12 cellular contexts compared by ENCODE assay signal in genomic region chr22:22608022-22608421, GRCh38. TPM values are rescaled to one million over a fixed set of nuclear protein-coding genes. Genes with fewer than 3 reads are reported as not detected.
"Had no signal": no experiment of that assay in that cellular context is flagged by ENCODE, and none has a peak within 500 bp of the region (broad histone marks: within the 10 kb centered on the region; RNA-seq: fewer than 3 reads in every experiment).

No MANE protein-coding gene starts in this region.

RNA-seq across cellular contexts. Expression of gene GGTLC2, which starts 36.4 kb away (rescaled TPM):
- total RNA-seq: stomach, subcutaneous adipose tissue, suprapubic skin, temporal lobe, thoracic aorta, tibial nerve, transverse colon, ureter, urinary bladder, uterus, vagina had no signal
- polyA plus RNA-seq: stomach, urinary bladder had no signal

RNA-seq across cellular contexts. Expression of gene PRAME, which starts 49.0 kb away (rescaled TPM):
- total RNA-seq: stomach, subcutaneous adipose tissue, suprapubic skin, temporal lobe, thoracic aorta, tibial nerve, upper lobe of right lung, ureter, urinary bladder, vagina had no signal
- polyA plus RNA-seq: stomach, urinary bladder had no signal
